Comparison of ENCODE assay signal across 8 cellular contexts in the genomic region with DNA sequence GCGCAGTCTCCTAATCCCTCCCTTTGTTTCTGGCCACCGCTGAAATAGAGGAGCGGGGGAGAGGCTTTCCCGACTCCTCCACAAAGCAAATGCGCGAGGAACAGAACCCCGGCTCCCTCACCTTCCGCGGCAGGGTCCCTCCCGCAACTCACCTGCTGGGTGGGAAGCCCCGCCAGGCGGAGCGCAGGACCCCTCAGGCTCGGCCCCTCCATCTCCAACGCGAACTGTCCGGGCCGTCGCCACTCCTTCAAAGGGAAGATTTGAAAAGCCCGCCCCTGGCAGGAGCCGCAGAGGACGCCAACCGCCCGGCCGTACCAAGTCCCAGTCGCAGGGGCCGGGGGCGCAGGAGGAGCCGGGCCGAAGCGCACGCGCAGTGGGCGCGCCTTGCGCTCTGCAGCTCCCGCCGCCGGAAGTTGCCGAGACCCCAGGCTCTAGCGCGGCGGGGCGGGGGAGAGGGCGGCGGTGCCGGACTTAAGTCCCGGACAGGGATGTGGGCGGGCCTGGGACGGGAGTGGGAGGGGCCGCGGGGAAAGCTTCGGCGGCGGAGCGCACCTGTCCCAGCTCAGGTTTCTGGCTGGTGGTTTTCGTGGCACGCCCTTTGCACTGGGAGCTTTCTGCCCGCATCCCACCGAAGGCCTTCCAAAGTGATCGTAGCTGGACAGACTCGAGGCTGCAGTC. TPM values are rescaled to one million over a fixed set of nuclear protein-coding genes. Genes with fewer than 3 reads are reported as not detected.
DNase-seq lines count a peak whose midpoint lies in the region; ATAC-seq and TF ChIP-seq lines count a peak whose summit lies in the region.

A gene with protein sequence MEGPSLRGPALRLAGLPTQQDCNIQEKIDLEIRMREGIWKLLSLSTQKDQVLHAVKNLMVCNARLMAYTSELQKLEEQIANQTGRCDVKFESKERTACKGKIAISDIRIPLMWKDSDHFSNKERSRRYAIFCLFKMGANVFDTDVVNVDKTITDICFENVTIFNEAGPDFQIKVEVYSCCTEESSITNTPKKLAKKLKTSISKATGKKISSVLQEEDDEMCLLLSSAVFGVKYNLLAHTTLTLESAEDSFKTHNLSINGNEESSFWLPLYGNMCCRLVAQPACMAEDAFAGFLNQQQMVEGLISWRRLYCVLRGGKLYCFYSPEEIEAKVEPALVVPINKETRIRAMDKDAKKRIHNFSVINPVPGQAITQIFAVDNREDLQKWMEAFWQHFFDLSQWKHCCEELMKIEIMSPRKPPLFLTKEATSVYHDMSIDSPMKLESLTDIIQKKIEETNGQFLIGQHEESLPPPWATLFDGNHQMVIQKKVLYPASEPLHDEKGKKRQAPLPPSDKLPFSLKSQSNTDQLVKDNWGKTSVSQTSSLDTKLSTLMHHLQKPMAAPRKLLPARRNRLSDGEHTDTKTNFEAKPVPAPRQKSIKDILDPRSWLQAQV (minus strand): TSS at position 446 of the 678 bp plus-strand sequence. CDS start 234 bp downstream, at position 212.

- H3K9ac ChIP-seq in colonic mucosa (ENCODE audit: low read depth in 2 of 2, low read length in 2 of 2) = peak within 1 kb of the TSS; percentile 62 to 79

- peak within 1 kb of the TSS; percentile 82 for H3K4me3 Mint-ChIP-seq in activated CD4-positive, alpha-beta T cell treated with anti-CD3 and anti-CD28 coated beads for 36 hours

- H3K9me3 ChIP-seq in colonic mucosa = no peaks in the 10 kb centered on the region

- H3K4me1 Mint-ChIP-seq in activated CD4-positive, alpha-beta T cell treated with anti-CD3 and anti-CD28 coated beads for 36 hours = peaks cover 14% of the 10 kb centered on the region

- peak within 1 kb of the TSS; percentile 51 for H3K27ac Mint-ChIP-seq in activated CD4-positive, alpha-beta T cell treated with anti-CD3 and anti-CD28 coated beads for 36 hours

- H3K4me3 ChIP-seq in colonic mucosa = peak within 1 kb of the TSS; percentile 64

- no peaks in the 10 kb centered on the region for H3K36me3 Mint-ChIP-seq in activated CD4-positive, alpha-beta T cell treated with anti-CD3 and anti-CD28 coated beads for 36 hours (ENCODE audit: low read depth)

- DNase-seq in NCI-H187 (lab: John Stamatoyannopoulos, UW) (peak; percentile 40 to 74), NCI-H187 treated with DMSO at 0.1 percent for 48 hours (lab: John Stamatoyannopoulos, UW) (no peak), NCI-H2227 treated with DMSO at 0.1 percent for 48 hours (lab: John Stamatoyannopoulos, UW) (peak; percentile 86), colonic mucosa (peak; percentile 88), kidney tubule cell (ENCODE audit: low spot score) (peak; percentile 93)
- DNase-seq in activated CD4-positive, alpha-beta T cell treated with anti-CD3 and anti-CD28 coated beads for 36 hours = peak; percentile 83
- peak; percentile 49 to 59 for DNase-seq in stimulated activated CD4-positive, alpha-beta T cell treated with anti-CD3 and anti-CD28 coated beads, Interleukin-15, amount 100 ng/mL, for 48 hours (ENCODE audit: low read depth in 2 of 2)

- H3K4me1 ChIP-seq in colonic mucosa = peaks cover 4% of the 10 kb centered on the region

- POLR2A ChIA-PET in activated CD4-positive, alpha-beta T cell treated with anti-CD3 and anti-CD28 coated beads for 36 hours (lab: Charles Lee) = interaction anchor here (0.6 kb wide), 1 partner anchor 204 kb away, joined by 4 read pairs; no protein-coding TSS in a partner anchor

- no peaks in the 10 kb centered on the region for H3K36me3 ChIP-seq in colonic mucosa

- no peak for TF ChIP-seq CTCF in colonic mucosa (IDR thresholded peaks at IDR 0.05)

- peak; percentile 84 for ATAC-seq in HG03045 (IDR thresholded peaks at IDR 0.05; ENCODE audit: unreplicated experiment)
- peak; percentile 88 for ATAC-seq in activated CD4-positive, alpha-beta T cell treated with anti-CD3 and anti-CD28 coated beads for 36 hours

- intact Hi-C loops in activated CD4-positive, alpha-beta T cell treated with anti-CD3 and anti-CD28 coated beads for 36 hours (cut with DNase I, micrococcal nuclease) = loop anchor here (1.0 to 5.0 kb wide), 3 partner anchors 104 to 165 kb away; a partner anchor contains a TSS
- intact Hi-C loops in colonic mucosa (cut with DNase I) = no loop called here

- no peaks in the 10 kb centered on the region for H3K9me3 Mint-ChIP-seq in activated CD4-positive, alpha-beta T cell treated with anti-CD3 and anti-CD28 coated beads for 36 hours (ENCODE audit: low read depth)

- CTCF ChIA-PET in activated CD4-positive, alpha-beta T cell treated with anti-CD3 and anti-CD28 coated beads for 36 hours (lab: Charles Lee) = interaction anchor here (1.0 to 3.7 kb wide), 3 partner anchors 15 to 24 kb away, joined by 3 to 14 read pairs (median 5); no protein-coding TSS in a partner anchor

- H3K27ac ChIP-seq in colonic mucosa = no peak within 1 kb of the TSS

- peaks cover 31% of the 10 kb centered on the region for H3K27me3 Mint-ChIP-seq in activated CD4-positive, alpha-beta T cell treated with anti-CD3 and anti-CD28 coated beads for 36 hours

- H3K27me3 ChIP-seq in colonic mucosa = no peaks in the 10 kb centered on the region

RNA-seq across cellular contexts. Expression of the gene that starts here (rescaled TPM):
- total RNA-seq in activated CD4-positive, alpha-beta T cell treated with anti-CD3 and anti-CD28 coated beads for 36 hours = 1 to 10 TPM; 4.8 TPM
- 1 to 10 TPM; 3.2 to 7.4 TPM for total RNA-seq in colonic mucosa
